ENCODE assay signal across 1 cellular context in genomic region chr17:76405967-76406647, GRCh38.
TF ChIP-seq lines count a peak whose summit lies in the region.

No MANE protein-coding gene starts in this region.

TF ChIP-seq in WTC11, 78 proteins besides CTCF, POLR2A, EP300 and RAD21 (continued from another document):
- TF ChIP-seq, protein P1, sequence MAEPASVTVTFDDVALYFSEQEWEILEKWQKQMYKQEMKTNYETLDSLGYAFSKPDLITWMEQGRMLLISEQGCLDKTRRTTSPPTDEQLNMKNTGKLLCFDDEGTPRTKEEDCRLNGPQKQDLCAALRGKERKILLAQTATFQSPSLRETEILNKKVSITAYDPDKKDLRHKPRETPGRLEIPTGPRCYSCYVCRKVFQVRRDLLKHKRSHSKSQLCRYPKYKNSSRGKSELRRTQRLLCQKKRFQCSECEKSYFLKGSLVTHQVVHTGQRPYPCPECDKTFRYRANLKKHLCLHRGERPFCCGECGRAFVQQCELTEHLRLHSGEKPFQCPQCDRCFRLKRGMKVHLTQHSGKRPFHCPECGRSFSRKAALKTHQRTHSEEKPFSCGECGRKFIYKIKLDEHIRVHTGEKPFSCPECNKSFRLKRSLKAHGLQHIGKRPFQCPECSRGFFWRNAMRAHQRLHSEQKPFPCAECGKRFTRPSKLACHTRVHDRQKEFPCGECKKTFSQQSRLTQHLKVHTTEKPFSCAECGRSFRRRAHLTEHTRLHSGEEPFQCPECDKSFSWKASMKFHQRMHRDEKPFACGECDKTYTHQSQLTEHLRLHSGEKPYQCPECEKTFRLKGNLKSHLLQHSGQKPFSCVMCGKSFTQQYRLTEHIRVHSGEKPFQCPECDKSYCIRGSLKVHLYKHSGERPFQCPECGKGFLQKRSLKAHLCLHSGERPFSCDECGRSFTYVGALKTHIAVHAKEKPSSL (CRISPR knock-in tag; conservative IDR thresholded peaks at IDR 0.05): no peak
- TF ChIP-seq ZBTB21 (CRISPR knock-in tag; IDR thresholded peaks at IDR 0.05; ENCODE audit: borderline replicate concordance) (no peak), ETV6 (CRISPR knock-in tag; IDR thresholded peaks at IDR 0.05) (no peak), JUN (CRISPR knock-in tag; IDR thresholded peaks at IDR 0.05) (no peak)
